ENCODE assay signal across 8 cellular contexts in the genomic region with DNA sequence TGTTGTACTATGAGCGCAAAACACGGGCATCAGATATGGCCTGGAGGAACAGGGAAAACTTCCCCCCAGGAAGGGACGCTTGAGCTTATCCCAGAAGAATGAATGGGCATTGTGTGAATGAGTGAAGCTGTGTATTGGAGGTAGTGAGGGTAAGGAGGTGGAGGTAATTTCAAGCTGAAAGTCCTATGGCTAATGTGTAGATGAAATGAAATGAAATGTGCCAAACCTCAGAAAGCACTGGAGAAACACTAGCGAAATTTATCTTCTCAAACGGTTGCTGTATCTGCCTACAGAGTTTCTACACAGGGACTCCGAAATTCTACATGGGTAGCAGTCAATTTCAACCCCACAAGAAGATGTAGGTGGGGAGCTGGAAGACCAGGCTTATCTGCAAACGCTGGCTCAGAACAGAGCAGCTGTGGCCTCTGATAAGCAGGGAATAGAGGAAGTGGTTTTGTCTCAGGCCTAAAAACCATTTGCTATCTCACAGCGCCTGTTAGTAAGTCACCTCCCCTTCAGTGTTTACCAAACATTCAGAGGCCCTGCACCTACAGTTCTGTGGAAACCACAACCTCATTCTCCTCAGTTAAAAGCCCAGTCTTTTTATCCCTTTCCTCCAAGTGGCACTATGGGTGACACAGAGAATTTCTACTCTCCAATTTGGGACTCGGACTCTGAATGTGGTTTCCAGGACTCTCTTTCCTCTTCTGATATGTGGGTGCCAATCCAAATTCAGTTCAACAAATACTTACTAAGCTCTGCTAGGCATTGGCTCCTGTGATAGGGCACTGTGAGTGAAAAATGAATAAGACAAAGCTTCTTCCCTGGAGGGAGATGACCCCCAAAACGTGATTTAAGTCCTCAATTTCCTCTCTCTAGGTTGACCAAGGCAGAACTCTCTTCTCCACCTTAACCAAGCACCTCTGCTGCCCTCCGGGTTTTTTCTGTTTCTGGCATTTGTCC. TPM values are rescaled to one million over a fixed set of nuclear protein-coding genes. Genes with fewer than 3 reads are reported as not detected.
A peak's percentile ranks its signal among the peaks of the same experiment; 100 is the strongest.
DNase-seq lines count a peak whose midpoint lies in the region; ATAC-seq, FAIRE-seq and TF ChIP-seq lines count a peak whose summit lies in the region.

No MANE protein-coding gene starts in this region.

- peaks cover 62% of the 10 kb centered on the region for H3K4me1 Mint-ChIP-seq in activated CD4-positive, alpha-beta T cell treated with anti-CD3 and anti-CD28 coated beads for 36 hours

- H3K4me2 ChIP-seq in OCI-LY1 (ENCODE audit: low read length) (peak overlapping the region; percentile 40), GM12878 (ENCODE audit: control insufficient read depth, insufficient read depth) (peak overlapping the region; percentile 73)

- 27% methylated on average over 11 of the region's 11 CpGs for WGBS in GM12878 (ENCODE audit: insufficient coverage, insufficient replicate concordance, low lambda C conversion rate, missing lambda C conversion rate)
- 22 to 29% (median 26%) methylated on average over 11 of the region's 11 CpGs for WGBS in spleen, 5 donors

- RAD21 ChIA-PET in GM12878 (lab: Charles Lee; ENCODE audit: unreplicated experiment), result interaction anchor here (0.7 to 6.6 kb wide), 29 partner anchors 9 to 236 kb away, joined by 3 to 76 read pairs (median 6); a partner anchor contains a TSS

- H3K36me3 ChIP-seq in OCI-LY1 (ENCODE audit: insufficient read depth, low read length) (no peaks in the 10 kb centered on the region), GM12878 (ENCODE audit: control insufficient read depth in 2 of 2, insufficient read depth in 2 of 2, low read length in 1 of 2) (no peaks in the 10 kb centered on the region), spleen (no peaks in the 10 kb centered on the region)

- H3K9me2 ChIP-seq in OCI-LY1 (ENCODE audit: low read depth, low read length), result no peaks in the 10 kb centered on the region

- H3K27me3 Mint-ChIP-seq in activated CD4-positive, alpha-beta T cell treated with anti-CD3 and anti-CD28 coated beads for 36 hours, result no peaks in the 10 kb centered on the region

- H3K27me3 ChIP-seq in OCI-LY1 (ENCODE audit: insufficient read depth, low read length) (no peaks in the 10 kb centered on the region), GM12878 (replicated peaks in 1 of 2; ENCODE audit: control insufficient read depth in 2 of 2, insufficient read depth in 2 of 2, low read length in 1 of 2) (no peaks in the 10 kb centered on the region), spleen (replicated peaks in 1 of 7) (no peaks in the 10 kb centered on the region)

- peaks cover 9% of the 10 kb centered on the region for H3K36me3 Mint-ChIP-seq in activated CD4-positive, alpha-beta T cell treated with anti-CD3 and anti-CD28 coated beads for 36 hours (ENCODE audit: low read depth)

- BruUV-seq in GM12878 (replicated peaks; lab: Mats Ljungman, UMichigan), result TSS peak; percentile 83

- DNase-seq in activated CD4-positive, alpha-beta T cell treated with anti-CD3 and anti-CD28 coated beads for 36 hours, result peak; percentile 62
- no peak for DNase-seq in activated CD4-positive, alpha-beta T cell treated with anti-CD3 and anti-CD28 coated beads for 1 hour
- DNase-seq in GM12878 (ENCODE audit: low read depth, low spot score) (peak; percentile 95), spleen (peak; percentile 80), DMS 273 (lab: John Stamatoyannopoulos, UW; ENCODE audit: unreplicated experiment) (no peak), NCI-H1092 (lab: John Stamatoyannopoulos, UW) (no peak)

- POLR2A ChIA-PET in activated CD4-positive, alpha-beta T cell treated with anti-CD3 and anti-CD28 coated beads for 36 hours (lab: Charles Lee), result interaction anchor here (0.5 to 1.1 kb wide), 5 partner anchors 11 to 189 kb away, joined by 3 to 5 read pairs (median 3); a partner anchor contains a TSS
- POLR2A ChIA-PET in GM12878 (lab: Charles Lee), result interaction anchor here (0.8 to 3.8 kb wide), 20 partner anchors 9 to 110 kb away, joined by 3 to 34 read pairs (median 4); a partner anchor contains a TSS

- intact Hi-C loops in activated CD4-positive, alpha-beta T cell treated with anti-CD3 and anti-CD28 coated beads for 36 hours (cut with DNase I, micrococcal nuclease), result loop anchor here (2.0 to 5.0 kb wide), 5 partner anchors 19 to 113 kb away; a partner anchor contains a TSS
- intact Hi-C loops in GM12878 (cut with micrococcal nuclease; ENCODE audit: unreplicated experiment) (no loop called here), spleen (cut with DNase I; ENCODE audit: low total_unique reads) (no loop called here)

- peaks cover 2% of the 10 kb centered on the region for H3K9me3 ChIP-seq in OCI-LY1 (ENCODE audit: low read length)
- peaks cover 2% of the 10 kb centered on the region for H3K9me3 ChIP-seq in GM12878 (replicated peaks; ENCODE audit: control insufficient read depth, insufficient read depth, low read length)
- H3K9me3 ChIP-seq in spleen, result peaks cover 0 to 20% (median 12%) of the 10 kb centered on the region in 8 donors

- TF ChIP-seq POLR2A in GM12878 (IDR thresholded peaks at IDR 0.05; ENCODE audit: low read depth, low read length), result peak; percentile 66
- TF ChIP-seq POLR2A in spleen (IDR thresholded peaks at IDR 0.05), result no peak

- TF ChIP-seq RAD21 in GM12878 (IDR thresholded peaks at IDR 0.05; ENCODE audit: insufficient read depth, low read depth, low read length), result 0 out of 2 replicates have a peak, but pooled peaks have one; percentile 11

- H3K27ac Mint-ChIP-seq in activated CD4-positive, alpha-beta T cell treated with anti-CD3 and anti-CD28 coated beads for 36 hours, result peak overlapping the region; percentile 92

- no peaks in the 10 kb centered on the region for H4K20me1 ChIP-seq in OCI-LY1 (ENCODE audit: insufficient read depth, low read length)
- no peaks in the 10 kb centered on the region for H4K20me1 ChIP-seq in GM12878 (ENCODE audit: control insufficient read depth, insufficient read depth)

- H3K4me3 Mint-ChIP-seq in activated CD4-positive, alpha-beta T cell treated with anti-CD3 and anti-CD28 coated beads for 36 hours, result peak overlapping the region; percentile 47

- TF ChIP-seq EP300 in GM12878 (IDR thresholded peaks at IDR 0.05; ENCODE audit: borderline replicate concordance in 1 of 2, control insufficient read depth in 1 of 2, low read depth in 2 of 2, low read length in 2 of 2), result peak; percentile 53 to 73; a peak in 3 of 4 replicates

- no peaks in the 10 kb centered on the region for H3F3A ChIP-seq in OCI-LY1 (ENCODE audit: insufficient read depth, low read length)

- no peaks in the 10 kb centered on the region for H3K79me2 ChIP-seq in OCI-LY1 (ENCODE audit: insufficient read depth, low read length)
- no peaks in the 10 kb centered on the region for H3K79me2 ChIP-seq in GM12878 (ENCODE audit: control insufficient read depth, insufficient read depth, low read length)

- TF ChIP-seq CTCF in OCI-LY1 (IDR thresholded peaks at IDR 0.05; ENCODE audit: low read length) (no peak), GM12878 (IDR thresholded peaks at IDR 0.05 in 2 of 3, conservative IDR thresholded peaks at IDR 0.05 in 1 of 3; ENCODE audit: control insufficient read depth in 2 of 3, extremely low read depth in 1 of 3, insufficient read depth in 1 of 3, low read depth in 3 of 3, low read length in 3 of 3) (no peak), spleen (IDR thresholded peaks at IDR 0.05 in 8 of 11, conservative IDR thresholded peaks at IDR 0.05 in 3 of 11) (no peak)

- in situ Hi-C loops in GM12878 (cut with MboI), result no loop called here

- H3K4me1 ChIP-seq in OCI-LY1 (ENCODE audit: insufficient read depth, low read length, severe bottlenecking) (peaks cover 56% of the 10 kb centered on the region), GM12878 (ENCODE audit: control insufficient read depth, insufficient read depth, low read length) (peaks cover 23% of the 10 kb centered on the region), spleen (peaks cover 22 to 64% (median 42%) of the 10 kb centered on the region in 6 donors)

- peak; percentile 88 for ATAC-seq in activated CD4-positive, alpha-beta T cell treated with anti-CD3 and anti-CD28 coated beads for 36 hours
- peak; percentile 88 for ATAC-seq in HG02938 (IDR thresholded peaks at IDR 0.05; ENCODE audit: unreplicated experiment)
- peak; percentile 95 for ATAC-seq in GM12878

- H3K27ac ChIP-seq in OCI-LY1 (ENCODE audit: low read depth, low read length, poor library complexity, severe bottlenecking), result peak overlapping the region; percentile 89
- H3K27ac ChIP-seq in GM12878 (ENCODE audit: control insufficient read depth, insufficient read depth), result peak overlapping the region; percentile 92
- peak overlapping the region; percentile 69 to 92 (median 82) for H3K27ac ChIP-seq in spleen

- no peak overlapping the region for H2AFZ ChIP-seq in OCI-LY1 (ENCODE audit: low read length)
- peak overlapping the region; percentile 71 for H2AFZ ChIP-seq in GM12878 (ENCODE audit: control insufficient read depth, low read depth, low read length)

- H3K9me3 Mint-ChIP-seq in activated CD4-positive, alpha-beta T cell treated with anti-CD3 and anti-CD28 coated beads for 36 hours (ENCODE audit: low read depth), result peaks cover 13% of the 10 kb centered on the region

- SMC1A ChIA-PET in GM12878 (lab: Charles Lee; ENCODE audit: uncharacterized antibody, unreplicated experiment), result interaction anchor here (0.5 to 23.5 kb wide), 30 partner anchors 9 to 412 kb away, joined by 3 to 735 read pairs (median 4); a partner anchor contains a TSS

- CTCF ChIA-PET in activated CD4-positive, alpha-beta T cell treated with anti-CD3 and anti-CD28 coated beads for 36 hours (lab: Charles Lee), result interaction anchor here (0.6 to 4.2 kb wide), 16 partner anchors 10 to 163 kb away, joined by 3 to 31 read pairs (median 5); a partner anchor contains a TSS
- CTCF ChIA-PET in GM12878 (lab: Yijun Ruan, JAX), result interaction anchor here (0.9 to 19.8 kb wide), 22 partner anchors 9 to 450 kb away, joined by 3 to 355 read pairs (median 4); a partner anchor contains a TSS

- H3K4me3 ChIP-seq in OCI-LY1 (ENCODE audit: low read depth, low read length, poor library complexity, severe bottlenecking), result no peak overlapping the region
- H3K4me3 ChIP-seq in GM12878, result peak overlapping the region; percentile 38; the same call in 1 of the 2 replicates
- peak overlapping the region in 1 of 8 donors; percentile 12 for H3K4me3 ChIP-seq in spleen

- H3K9ac ChIP-seq in OCI-LY1 (ENCODE audit: low read length) (peak overlapping the region; percentile 51), GM12878 (ENCODE audit: control insufficient read depth, insufficient read depth, low read length) (peak overlapping the region; percentile 71)

- peak; percentile 91 for FAIRE-seq in GM12878 (lab: Jason Lieb, UNC)

RNA-seq across cellular contexts. Expression of a gene that starts 17.1 kb away (rescaled TPM):
- total RNA-seq in activated CD4-positive, alpha-beta T cell treated with anti-CD3 and anti-CD28 coated beads for 36 hours, result 10 to 100 TPM; 45.9 to 55.0 TPM
- 145 and 152 TPM in 2 replicates for total RNA-seq in GM12878 (2013; cell fraction: nucleolus; rRNA removed)
- 44.1 and 52.5 TPM in 2 replicates for total RNA-seq in GM12878 (2014; rRNA removed)
- 53.7 and 55.9 TPM in 2 replicates for total RNA-seq in GM12878 (2014; rRNA removed; fragmentation: Illumina TruSeq; extraction: Trizol)
- total RNA-seq in GM12878 (2021), result 30.4 and 30.8 TPM in 2 replicates
- polyA plus RNA-seq in GM12878 (2011; ENCODE audit: low read depth), result 20.9 TPM
- 89.6 and 105 TPM in 2 replicates for polyA plus RNA-seq in GM12878 (2011; rRNA removed)
- 54.6 and 63.9 TPM in 2 replicates for polyA plus RNA-seq in GM12878 (2011; cell fraction: cytosol; rRNA removed)
- polyA plus RNA-seq in GM12878 (2011; cell fraction: nucleus; rRNA removed), result 36.8 and 51.5 TPM in 2 replicates
- 30.7 and 68.4 TPM in 2 replicates for polyA plus RNA-seq in GM12878 (2012)
- polyA plus RNA-seq in GM12878 (2014; fragmentation: Illumina TruSeq; extraction: Trizol), result 72.7 and 89.7 TPM in 2 replicates
- polyA plus RNA-seq in GM12878 (2014; fragmentation: Nextera tagmentation; extraction: Ambion mirVana), result 10 to 100 TPM; 20.5 to 27.1 TPM
- 32.1 and 42.5 TPM in 2 replicates for polyA plus RNA-seq in GM12878 (2014; rRNA removed)
- 10 to 100 TPM; 24.3 to 28.3 TPM for polyA plus RNA-seq in GM12878 (2016; fragmentation: Nextera tagmentation; extraction: Ambion mirVana)
- polyA minus RNA-seq in GM12878 (2011; rRNA and poly(A)+ RNA removed), result 86.4 and 92.1 TPM in 2 replicates
- polyA minus RNA-seq in GM12878 (2011; cell fraction: cytosol; rRNA and poly(A)+ RNA removed), result 19.6 and 22.6 TPM in 2 replicates
- polyA minus RNA-seq in GM12878 (2011; cell fraction: nucleus; rRNA and poly(A)+ RNA removed), result 19.1 and 23.9 TPM in 2 replicates
- total RNA-seq in spleen, result 10 to 100 TPM; 21.5 to 52.4 (median 36.1) TPM
- polyA plus RNA-seq in spleen, result 10 to 100 TPM; 35.2 to 38.5 (median 37.0) TPM

RNA-seq across cellular contexts. Expression of a gene that starts 39.1 kb away (rescaled TPM):
- total RNA-seq in activated CD4-positive, alpha-beta T cell treated with anti-CD3 and anti-CD28 coated beads for 36 hours, result 10 to 100 TPM; 14.8 to 17.8 TPM
- total RNA-seq in GM12878 (2013; cell fraction: nucleolus; rRNA removed), result 245 and 258 TPM in 2 replicates
- 12.3 and 15.2 TPM in 2 replicates for total RNA-seq in GM12878 (2014; rRNA removed)
- 13.8 and 14.5 TPM in 2 replicates for total RNA-seq in GM12878 (2014; rRNA removed; fragmentation: Illumina TruSeq; extraction: Trizol)
- 10.4 and 14.2 TPM in 2 replicates for total RNA-seq in GM12878 (2021)
- 12.7 TPM for polyA plus RNA-seq in GM12878 (2011; ENCODE audit: low read depth)
- 18.1 and 20.8 TPM in 2 replicates for polyA plus RNA-seq in GM12878 (2011; rRNA removed)
- 7.7 and 7.8 TPM in 2 replicates for polyA plus RNA-seq in GM12878 (2011; cell fraction: cytosol; rRNA removed)
- polyA plus RNA-seq in GM12878 (2011; cell fraction: nucleus; rRNA removed), result 20.4 and 23.3 TPM in 2 replicates
- polyA plus RNA-seq in GM12878 (2012), result 9.2 and 10.5 TPM in 2 replicates
- polyA plus RNA-seq in GM12878 (2014; fragmentation: Illumina TruSeq; extraction: Trizol), result 20.3 and 26.6 TPM in 2 replicates
- 1 to 10 TPM; 3.4 to 6.8 TPM for polyA plus RNA-seq in GM12878 (2014; fragmentation: Nextera tagmentation; extraction: Ambion mirVana)
- polyA plus RNA-seq in GM12878 (2014; rRNA removed), result 9.3 and 11.2 TPM in 2 replicates
- 1 to 10 TPM; 7.5 to 7.9 TPM for polyA plus RNA-seq in GM12878 (2016; fragmentation: Nextera tagmentation; extraction: Ambion mirVana)
- 21.3 and 24.2 TPM in 2 replicates for polyA minus RNA-seq in GM12878 (2011; rRNA and poly(A)+ RNA removed)
- polyA minus RNA-seq in GM12878 (2011; cell fraction: cytosol; rRNA and poly(A)+ RNA removed), result 2.3 and 2.4 TPM in 2 replicates
- polyA minus RNA-seq in GM12878 (2011; cell fraction: nucleus; rRNA and poly(A)+ RNA removed), result 16.3 and 17.8 TPM in 2 replicates
- total RNA-seq in spleen, result 10 to 100 TPM; 50.3 to 76.1 (median 62.5) TPM
- polyA plus RNA-seq in spleen, result 10 to 100 TPM in 1 of 3 donors, 1 to 10 TPM in 2; 4.7 to 10.9 (median 5.4) TPM

Comparison
In these comparisons a context has a peak if more than half of its experiments do, and no peak if none do; other contexts are left out.
1. DNase-seq: peak in activated CD4-positive, alpha-beta T cell treated with anti-CD3 and anti-CD28 coated beads for 36 hours (single experiment), GM12878 (single experiment) and spleen (single experiment); none in activated CD4-positive, alpha-beta T cell treated with anti-CD3 and anti-CD28 coated beads for 1 hour (single experiment), DMS 273 (single experiment) and NCI-H1092 (single experiment).
2. intact Hi-C loops: an anchor here in activated CD4-positive, alpha-beta T cell treated with anti-CD3 and anti-CD28 coated beads for 36 hours (2.0 to 5.0 kb wide); none called in GM12878 and spleen.
3. Peak in every context shown above with its lines, with median percentiles within 50 percentile points of each other: ATAC-seq and H3K27ac ChIP-seq.